28 cellular contexts compared by ENCODE assay signal in genomic region chr2:222213084-222213483, GRCh38.
"Had no signal": no experiment of that assay in that cellular context is flagged by ENCODE, and none has a peak within 500 bp of the region (broad histone marks: within the 10 kb centered on the region; RNA-seq: fewer than 3 reads in every experiment).

No MANE protein-coding gene starts in this region.

- H3K27ac Mint-ChIP-seq: naive B cell; natural killer cell treated with Interleukin-12 subunit alpha and Interleukin-12 subunit beta and Interleukin-15 and Interleukin-18, amount 100 ng/mL, for 72 hours; nephron progenitor cell; stimulated activated effector memory CD8-positive, alpha-beta T cell treated with anti-CD3 and anti-CD28 coated beads, Interleukin-12 subunit alpha, Interleukin-12 subunit beta, amount 100 ng/mL, for 72 hours; stimulated activated naive B cell treated with anti-CD40 and anti-IgM and Interleukin-4, amounts not matched to agents 10 μg/mL and 1 μg/mL and 100 μg/mL, for 72 hours; stimulated activated naive CD8-positive, alpha-beta T cell treated with anti-CD3 and anti-CD28 coated beads, Interleukin-15, Interleukin-2, amounts not matched to agents 100 ng/mL and 50 ng/mL, for 24 hours; type B pancreatic cell had no signal

- H3K4me3 ChIP-seq: pancreas, prostate gland, right atrium auricular region, right lobe of liver, sigmoid colon, stomach, thoracic aorta, thyroid gland, tibial nerve, upper lobe of right lung, uterus had no signal

- ATAC-seq: natural killer cell treated with Interleukin-12 subunit alpha and Interleukin-12 subunit beta and Interleukin-15 and Interleukin-18, amount 100 ng/mL, for 72 hours; pancreas; right lobe of liver; stimulated activated effector memory CD8-positive, alpha-beta T cell treated with anti-CD3 and anti-CD28 coated beads, Interleukin-12 subunit alpha, Interleukin-12 subunit beta, amount 100 ng/mL, for 72 hours; stimulated activated naive B cell treated with anti-CD40 and anti-IgM and Interleukin-4, amounts not matched to agents 10 μg/mL and 1 μg/mL and 100 μg/mL, for 72 hours; upper lobe of right lung had no signal

- H3K36me3 ChIP-seq: neutrophil, pancreas, prostate gland, right atrium auricular region, right lobe of liver, sigmoid colon, stomach, thoracic aorta, thyroid gland, tibial nerve, upper lobe of right lung, uterus had no signal

- H3K4me1 ChIP-seq: pancreas, prostate gland, right atrium auricular region, right lobe of liver, stomach, thyroid gland, tibial nerve, upper lobe of right lung, uterus had no signal

- H3K27me3 ChIP-seq: neutrophil, right atrium auricular region, right lobe of liver, sigmoid colon, stomach, thyroid gland, upper lobe of right lung, uterus had no signal

- H3K4me3 Mint-ChIP-seq: naive B cell; natural killer cell treated with Interleukin-12 subunit alpha and Interleukin-12 subunit beta and Interleukin-15 and Interleukin-18, amount 100 ng/mL, for 72 hours; nephron progenitor cell; neural crest cell; stimulated activated effector memory CD8-positive, alpha-beta T cell treated with anti-CD3 and anti-CD28 coated beads, Interleukin-12 subunit alpha, Interleukin-12 subunit beta, amount 100 ng/mL, for 72 hours; stimulated activated naive B cell treated with anti-CD40 and anti-IgM and Interleukin-4, amounts not matched to agents 10 μg/mL and 1 μg/mL and 100 μg/mL, for 72 hours; stimulated activated naive CD8-positive, alpha-beta T cell treated with anti-CD3 and anti-CD28 coated beads, Interleukin-15, Interleukin-2, amounts not matched to agents 100 ng/mL and 50 ng/mL, for 24 hours; type B pancreatic cell had no signal

- H3K9me3 Mint-ChIP-seq: nephron progenitor cell; stimulated activated naive B cell treated with anti-CD40 and anti-IgM and Interleukin-4, amounts not matched to agents 10 μg/mL and 1 μg/mL and 100 μg/mL, for 72 hours; type B pancreatic cell had no signal

- H3K36me3 Mint-ChIP-seq: naive B cell; natural killer cell treated with Interleukin-12 subunit alpha and Interleukin-12 subunit beta and Interleukin-15 and Interleukin-18, amount 100 ng/mL, for 72 hours; stimulated activated effector memory CD8-positive, alpha-beta T cell treated with anti-CD3 and anti-CD28 coated beads, Interleukin-12 subunit alpha, Interleukin-12 subunit beta, amount 100 ng/mL, for 72 hours; stimulated activated naive B cell treated with anti-CD40 and anti-IgM and Interleukin-4, amounts not matched to agents 10 μg/mL and 1 μg/mL and 100 μg/mL, for 72 hours; type B pancreatic cell had no signal

- H3K4me1 Mint-ChIP-seq: naive B cell; stimulated activated effector memory CD8-positive, alpha-beta T cell treated with anti-CD3 and anti-CD28 coated beads, Interleukin-12 subunit alpha, Interleukin-12 subunit beta, amount 100 ng/mL, for 72 hours; stimulated activated naive B cell treated with anti-CD40 and anti-IgM and Interleukin-4, amounts not matched to agents 10 μg/mL and 1 μg/mL and 100 μg/mL, for 72 hours had no signal

- H3K27ac ChIP-seq: neutrophil, pancreas, prostate gland, right atrium auricular region, right lobe of liver, sigmoid colon, stomach, thoracic aorta, thyroid gland, tibial nerve, upper lobe of right lung, uterus had no signal

- DNase-seq: naive B cell; nephron progenitor cell; nucleus accumbens; pancreas; retina; right lobe of liver; sigmoid colon; small intestine; stimulated activated CD4-positive, alpha-beta T cell treated with anti-CD3 and anti-CD28 coated beads, Interleukin-15, amount 100 ng/mL, for 24 hours; stimulated activated CD4-positive, alpha-beta T cell treated with anti-CD3 and anti-CD28 coated beads, Interleukin-2, amount 100 ng/mL, for 24 hours; stimulated activated CD4-positive, alpha-beta T cell treated with anti-CD3 and anti-CD28 coated beads, Interleukin-2, amount 100 ng/mL, for 48 hours; stimulated activated CD4-positive, alpha-beta T cell treated with anti-CD3 and anti-CD28 coated beads, Interleukin-4, amount 100 ng/mL, for 24 hours; stimulated activated naive B cell treated with anti-CD40 and anti-IgM and Interleukin-4, amounts not matched to agents 10 μg/mL and 1 μg/mL and 100 μg/mL, for 72 hours; stimulated activated naive CD4-positive, alpha-beta T cell treated with Interleukin-2 at 50 U/mL for 16 hours; stomach; thyroid gland; upper lobe of right lung; uterus had no signal

- H3K27me3 Mint-ChIP-seq: natural killer cell treated with Interleukin-12 subunit alpha and Interleukin-12 subunit beta and Interleukin-15 and Interleukin-18, amount 100 ng/mL, for 72 hours; stimulated activated naive B cell treated with anti-CD40 and anti-IgM and Interleukin-4, amounts not matched to agents 10 μg/mL and 1 μg/mL and 100 μg/mL, for 72 hours; stimulated activated naive CD8-positive, alpha-beta T cell treated with anti-CD3 and anti-CD28 coated beads, Interleukin-15, Interleukin-2, amounts not matched to agents 100 ng/mL and 50 ng/mL, for 24 hours had no signal

- H3K9me3 ChIP-seq: neutrophil, pancreas, prostate gland, right atrium auricular region, right lobe of liver, sigmoid colon, stomach, thoracic aorta, thyroid gland, tibial nerve, upper lobe of right lung, uterus had no signal
